ENCODE assay signal across 13 cellular contexts in genomic region chr4:3122081-3122563, GRCh38. TPM values are rescaled to one million over a fixed set of nuclear protein-coding genes. Genes with fewer than 3 reads are reported as not detected.
DNase-seq lines count a peak whose midpoint lies in the region; ATAC-seq and TF ChIP-seq lines count a peak whose summit lies in the region.
"Had no signal": no experiment of that assay in that cellular context is flagged by ENCODE, and none has a peak within 500 bp of the region (broad histone marks: within the 10 kb centered on the region; RNA-seq: fewer than 3 reads in every experiment).

No MANE protein-coding gene starts in this region.

- peak overlapping the region in 1 of 2 experiments; percentile 50 for H3K23ac ChIP-seq in mesenchymal stem cell (ENCODE audit: low read length in 2 of 2)

- H3K4me1 ChIP-seq in mesenchymal stem cell (ENCODE audit: control insufficient read depth, insufficient read depth, low read depth, low read length) (peaks cover 5% of the 10 kb centered on the region), uterus (no peaks in the 10 kb centered on the region)
- H3K4me1 ChIP-seq: Caco-2 had no signal

- peak overlapping the region; percentile 45 to 55 for H3K27ac Mint-ChIP-seq in natural killer cell
- H3K27ac Mint-ChIP-seq in natural killer cell treated with Interleukin-12 subunit alpha and Interleukin-12 subunit beta and Interleukin-15 and Interleukin-18, amount 100 ng/mL, for 72 hours: peak overlapping the region in 1 of 2 donors; percentile 53

- H3K4me1 Mint-ChIP-seq in natural killer cell: peaks cover 0 to 6% of the 10 kb centered on the region in 2 donors
- H3K4me1 Mint-ChIP-seq in natural killer cell treated with Interleukin-12 subunit alpha and Interleukin-12 subunit beta and Interleukin-15 and Interleukin-18, amount 100 ng/mL, for 72 hours (ENCODE audit: low read depth in 2 of 2): peaks cover 0 to 4% of the 10 kb centered on the region in 2 donors

- H3K27me3 Mint-ChIP-seq in natural killer cell (ENCODE audit: low read depth in 2 of 2): no peaks in the 10 kb centered on the region
- H3K27me3 Mint-ChIP-seq in natural killer cell treated with Interleukin-12 subunit alpha and Interleukin-12 subunit beta and Interleukin-15 and Interleukin-18, amount 100 ng/mL, for 72 hours: no peaks in the 10 kb centered on the region

- H3K27ac ChIP-seq in brain microvascular endothelial cell: peak overlapping the region; percentile 23
- H3K27ac ChIP-seq in mesenchymal stem cell (ENCODE audit: low read length, poor library complexity, severe bottlenecking): no peak overlapping the region
- peak overlapping the region; percentile 35 to 57 for H3K27ac ChIP-seq in uterus

- no peak for ATAC-seq in natural killer cell
- ATAC-seq in natural killer cell treated with Interleukin-12 subunit alpha and Interleukin-12 subunit beta and Interleukin-15 and Interleukin-18, amount 100 ng/mL, for 72 hours: no peak
- ATAC-seq in GM18870 (IDR thresholded peaks at IDR 0.05; ENCODE audit: unreplicated experiment): no peak
- ATAC-seq in HG02623 (IDR thresholded peaks at IDR 0.05; ENCODE audit: unreplicated experiment): no peak

- peak overlapping the region; percentile 93 for H2BK120ac ChIP-seq in mesenchymal stem cell (ENCODE audit: low read depth, low read length)

- peak overlapping the region; percentile 92 for H4K8ac ChIP-seq in mesenchymal stem cell (ENCODE audit: low read length)

- H2BK5ac ChIP-seq in mesenchymal stem cell (ENCODE audit: low read depth, low read length, poor library complexity, severe bottlenecking): no peak overlapping the region

- no peak for DNase-seq in natural killer cell
- DNase-seq in natural killer cell treated with Interleukin-12 subunit alpha and Interleukin-12 subunit beta and Interleukin-15 and Interleukin-18, amount 100 ng/mL, for 72 hours (ENCODE audit: low spot score): no peak
- peak; percentile 51 for DNase-seq in brain microvascular endothelial cell
- DNase-seq in mesenchymal stem cell: peak; percentile 94
- DNase-seq in uterus: no peak
- DNase-seq in D341Med (ENCODE audit: low spot score): no peak
- DNase-seq: Caco-2, NCI-H1105, T-helper 9 cell had no signal

- H3K36me3 ChIP-seq in brain microvascular endothelial cell (replicated peaks) (peaks cover 7% of the 10 kb centered on the region), mesenchymal stem cell (ENCODE audit: control insufficient read depth in 1 of 2, insufficient read depth in 2 of 2, low read depth in 1 of 2, low read length in 2 of 2) (peaks cover 29 to 74% of the 10 kb centered on the region in 2 experiments), uterus (no peaks in the 10 kb centered on the region)

- H3K79me1 ChIP-seq in mesenchymal stem cell (replicated peaks; ENCODE audit: low read length, poor library complexity, severe bottlenecking): peaks cover 15% of the 10 kb centered on the region

- H4K91ac ChIP-seq in mesenchymal stem cell (ENCODE audit: low read length): peak overlapping the region; percentile 96

- H3K9me3 Mint-ChIP-seq in natural killer cell: no peaks in the 10 kb centered on the region
- H3K9me3 Mint-ChIP-seq in natural killer cell treated with Interleukin-12 subunit alpha and Interleukin-12 subunit beta and Interleukin-15 and Interleukin-18, amount 100 ng/mL, for 72 hours: no peaks in the 10 kb centered on the region

- no peak overlapping the region for H3K4me2 ChIP-seq in mesenchymal stem cell (ENCODE audit: low read length, poor library complexity, severe bottlenecking)

- intact Hi-C loops in natural killer cell (cut with micrococcal nuclease): no loop called here
- intact Hi-C loops in uterus (cut with DNase I; ENCODE audit: low total_unique reads): no loop called here

- no peak overlapping the region for H2AFZ ChIP-seq in mesenchymal stem cell (ENCODE audit: low read depth, low read length)

- H3K27me3 ChIP-seq in brain microvascular endothelial cell (replicated peaks) (no peaks in the 10 kb centered on the region), mesenchymal stem cell (ENCODE audit: control insufficient read depth in 1 of 2, insufficient read depth in 1 of 2, low read length in 2 of 2) (no peaks in the 10 kb centered on the region), uterus (no peaks in the 10 kb centered on the region)

- H3K14ac ChIP-seq in mesenchymal stem cell (ENCODE audit: low read length in 2 of 2): peak overlapping the region in 1 of 2 experiments; percentile 12

- H2BK15ac ChIP-seq in mesenchymal stem cell (ENCODE audit: low read depth, poor library complexity, severe bottlenecking): no peak overlapping the region

- TF ChIP-seq POLR2A in uterus (IDR thresholded peaks at IDR 0.05): no peak

- TF ChIP-seq CTCF in natural killer cell (IDR thresholded peaks at IDR 0.05) (no peak), brain microvascular endothelial cell (IDR thresholded peaks at IDR 0.05; ENCODE audit: low read depth, low read length, missing control alignments) (no peak), uterus (IDR thresholded peaks at IDR 0.05) (no peak)

- H3K36me3 Mint-ChIP-seq in natural killer cell: peaks cover 7% of the 10 kb centered on the region
- H3K36me3 Mint-ChIP-seq in natural killer cell treated with Interleukin-12 subunit alpha and Interleukin-12 subunit beta and Interleukin-15 and Interleukin-18, amount 100 ng/mL, for 72 hours: peaks cover 6% of the 10 kb centered on the region

- H3K4ac ChIP-seq in mesenchymal stem cell (ENCODE audit: low read depth in 1 of 2, low read length in 2 of 2): peak overlapping the region; percentile 76 to 92

- peak overlapping the region; percentile 80 for H3K9ac ChIP-seq in mesenchymal stem cell (ENCODE audit: low read length)

- H3K18ac ChIP-seq in mesenchymal stem cell (ENCODE audit: low read depth in 1 of 2, low read length in 2 of 2): peak overlapping the region; percentile 77 to 98

- in situ Hi-C loops in brain microvascular endothelial cell (cut with HindIII; ENCODE audit: low pct_ligation_motif_present, low sequenced_read_pairs): no loop called here

- no peak overlapping the region for H2AK5ac ChIP-seq in mesenchymal stem cell (ENCODE audit: low read length, severe bottlenecking)

- no peak overlapping the region for H3K4me3 Mint-ChIP-seq in natural killer cell
- no peak overlapping the region for H3K4me3 Mint-ChIP-seq in natural killer cell treated with Interleukin-12 subunit alpha and Interleukin-12 subunit beta and Interleukin-15 and Interleukin-18, amount 100 ng/mL, for 72 hours

- H3K4me3 ChIP-seq in brain microvascular endothelial cell (ENCODE audit: low read depth, low read length) (no peak overlapping the region), mesenchymal stem cell (ENCODE audit: insufficient read depth in 1 of 2, low read depth in 1 of 2, low read length in 2 of 2) (no peak overlapping the region), uterus (no peak overlapping the region)
- H3K4me3 ChIP-seq: coronary artery had no signal

- H3K9me3 ChIP-seq in mesenchymal stem cell (ENCODE audit: control insufficient read depth, low read length): no peaks in the 10 kb centered on the region
- no peaks in the 10 kb centered on the region for H3K9me3 ChIP-seq in uterus
- H3K9me3 ChIP-seq: Caco-2 had no signal

- 3% methylated on average over 8 of the region's 9 CpGs for WGBS in mesenchymal stem cell

- peak overlapping the region; percentile 88 to 91 for H2BK12ac ChIP-seq in mesenchymal stem cell (ENCODE audit: low read length in 2 of 2)

RNA-seq across cellular contexts. Expression of gene HTT, which starts 47.6 kb away (rescaled TPM):
- total RNA-seq in natural killer cell (100 to 1,000 TPM; 132 to 175 (median 165) TPM), uterus (10 to 100 TPM; 10.9 to 81.4 (median 49.8) TPM)
- total RNA-seq in natural killer cell treated with Interleukin-12 subunit alpha and Interleukin-12 subunit beta and Interleukin-15 and Interleukin-18, amount 100 ng/mL, for 72 hours: 100 to 1,000 TPM in 1 of 2 donors, 10 to 100 TPM in 1; 62.4 to 116 TPM
- polyA plus RNA-seq in mesenchymal stem cell (2013, experiment 1 of 2): 16.8 TPM
- polyA plus RNA-seq in mesenchymal stem cell (2013, experiment 2 of 2): 13.9 TPM

RNA-seq across cellular contexts. Expression of gene HTT-AS, which starts 47.8 kb away (rescaled TPM):
- not detected for total RNA-seq in natural killer cell
- total RNA-seq in natural killer cell treated with Interleukin-12 subunit alpha and Interleukin-12 subunit beta and Interleukin-15 and Interleukin-18, amount 100 ng/mL, for 72 hours: not detected
- polyA plus RNA-seq in mesenchymal stem cell (2013, experiment 1 of 2): not detected
- not detected for polyA plus RNA-seq in mesenchymal stem cell (2013, experiment 2 of 2)
- not detected for total RNA-seq in uterus
- total RNA-seq: Caco-2, mononuclear cell had no signal

Comparison
In these comparisons a context has a peak if more than half of its experiments do, and no peak if none do; other contexts are left out.
1. DNase-seq: peak in brain microvascular endothelial cell (single experiment) and mesenchymal stem cell (single experiment); none in natural killer cell (single experiment), natural killer cell treated with Interleukin-12 subunit alpha and Interleukin-12 subunit beta and Interleukin-15 and Interleukin-18, amount 100 ng/mL, for 72 hours (single experiment), uterus (0 of 2) and D341Med (single experiment).